ENCODE assay signal across 28 cellular contexts in the genomic region with DNA sequence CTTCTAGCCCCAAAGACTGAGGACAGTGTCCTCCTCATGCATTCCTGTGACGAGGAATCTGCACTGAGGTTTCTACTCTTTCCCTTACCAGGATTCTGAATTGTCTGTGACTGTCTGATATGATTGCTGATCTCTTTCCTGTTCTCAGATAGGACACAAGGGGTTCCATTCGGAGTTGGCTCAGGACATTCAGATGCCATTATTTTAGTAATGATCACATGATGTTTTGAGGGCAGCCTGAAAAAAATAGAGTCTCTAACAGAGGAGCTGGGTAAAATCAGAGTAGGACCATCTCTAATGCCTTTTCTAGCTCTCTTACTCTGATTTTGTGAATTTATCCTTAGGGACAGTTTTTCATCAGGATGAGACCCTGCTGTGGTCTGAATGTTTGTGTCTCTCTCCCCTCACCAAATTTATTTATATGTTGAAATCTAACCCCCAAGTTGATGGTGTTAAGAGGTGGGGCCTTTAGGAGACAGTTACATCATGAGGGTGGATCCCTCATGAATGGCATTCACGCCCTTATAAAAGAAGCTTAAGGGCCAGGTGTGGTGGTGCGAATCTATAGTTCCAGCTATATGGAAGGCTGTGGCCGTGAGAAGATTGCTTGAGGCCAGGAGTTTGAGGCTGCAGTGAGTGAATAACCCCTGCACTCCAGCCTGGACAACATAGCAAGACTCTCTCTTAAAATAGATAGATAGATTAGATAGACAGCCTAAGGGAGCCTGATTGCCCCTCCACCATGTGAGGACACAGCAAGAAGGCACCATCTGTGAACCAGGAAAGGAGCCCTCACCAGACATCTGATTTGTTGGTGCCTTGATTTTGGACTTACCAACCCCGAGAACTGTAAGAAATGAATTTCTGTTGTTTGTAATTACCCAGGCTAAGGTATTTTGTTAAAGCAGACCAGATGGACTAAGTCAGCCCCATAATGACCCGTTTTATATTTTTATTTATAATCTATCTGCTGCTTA. TPM values are rescaled to one million over a fixed set of nuclear protein-coding genes. Genes with fewer than 3 reads are reported as not detected.
DNase-seq lines count a peak whose midpoint lies in the region; ATAC-seq, FAIRE-seq and TF ChIP-seq lines count a peak whose summit lies in the region.
"Had no signal": no experiment of that assay in that cellular context is flagged by ENCODE, and none has a peak within 500 bp of the region (broad histone marks: within the 10 kb centered on the region; RNA-seq: fewer than 3 reads in every experiment).

No MANE protein-coding gene starts in this region.

- no peaks in the 10 kb centered on the region for H3K9me2 ChIP-seq in hepatocyte (replicated peaks; ENCODE audit: insufficient read depth)

- no peak for ATAC-seq in A549
- ATAC-seq in IMR-90 (ENCODE audit: low read depth) = no peak
- ATAC-seq in GM18505 (IDR thresholded peaks at IDR 0.05; ENCODE audit: unreplicated experiment) = no peak
- ATAC-seq: activated naive CD8-positive, alpha-beta T cell treated with anti-CD3 and anti-CD28 coated beads, Interleukin-2, amount 50 U/mL, for 24 hours; activated T-helper 17 cell treated with anti-CD3 and anti-CD28 coated beads, Interleukin-2, amount 50 U/mL, for 72 hours; PC-3; psoas muscle; T-helper 17 cell had no signal

- H3K4me3 ChIP-seq in A549 (no peak overlapping the region), IMR-90 (ENCODE audit: insufficient read depth, low read depth, low read length) (no peak overlapping the region), hepatocyte (no peak overlapping the region)
- H3K4me3 ChIP-seq: BLaER1, psoas muscle, SJSA1, thyroid gland had no signal

- H3K14ac ChIP-seq in IMR-90 (replicated peaks; ENCODE audit: low read depth, low read length) = no peak overlapping the region

- H3K4me1 Mint-ChIP-seq in endothelial cell (ENCODE audit: unreplicated experiment) = peaks cover 59% of the 10 kb centered on the region
- peaks cover 38% of the 10 kb centered on the region for H3K4me1 Mint-ChIP-seq in nephron progenitor cell

- H3K79me1 ChIP-seq in IMR-90 (ENCODE audit: low read depth in 1 of 2, low read length in 2 of 2) = peaks cover 29 to 86% of the 10 kb centered on the region in 2 experiments

- H3K36me3 Mint-ChIP-seq in endothelial cell (ENCODE audit: low read depth, unreplicated experiment) (peaks cover 32% of the 10 kb centered on the region), nephron progenitor cell (ENCODE audit: low read depth) (peaks cover 58% of the 10 kb centered on the region)

- peak overlapping the region in 1 of 2 experiments; percentile 77; a peak in 4 of 6 replicates for H3K27ac ChIP-seq in A549
- H3K27ac ChIP-seq in IMR-90 (ENCODE audit: insufficient read depth, low read length) = no peak overlapping the region
- H3K27ac ChIP-seq in hepatocyte = no peak overlapping the region
- H3K27ac ChIP-seq: BLaER1, psoas muscle, SJSA1, thyroid gland had no signal

- in situ Hi-C loops in IMR-90 (cut with MboI; ENCODE audit: low sequenced_read_pairs) = no loop called here

- H3K4me3 Mint-ChIP-seq in endothelial cell (ENCODE audit: unreplicated experiment) (peak overlapping the region; percentile 39), nephron progenitor cell (no peak overlapping the region)
- H3K4me3 Mint-ChIP-seq: activated naive CD8-positive, alpha-beta T cell treated with anti-CD3 and anti-CD28 coated beads, Interleukin-2, amount 50 U/mL, for 24 hours; activated T-helper 17 cell treated with anti-CD3 and anti-CD28 coated beads, Interleukin-2, amount 50 U/mL, for 72 hours; neural crest cell; T-helper 17 cell had no signal

- intact Hi-C loops in IMR-90 (cut with micrococcal nuclease) = no loop called here

- 89% methylated on average over 7 of the region's 7 CpGs for whole genome bisulfite sequencing in A549 (ENCODE audit: missing lambda C conversion rate)
- no CpG with 5 or more reads among the region's 7 CpGs for WGBS in IMR-90 (ENCODE audit: extremely low coverage in 2 of 2, insufficient read length in 1 of 2), 2 experiments
- 82% methylated on average over 7 of the region's 7 CpGs for WGBS in hepatocyte (ENCODE audit: low lambda C conversion rate, missing lambda C conversion rate)

- no peak overlapping the region for H2AK9ac ChIP-seq in IMR-90 (replicated peaks; ENCODE audit: low read depth, low read length, poor library complexity)

- H3K27me3 Mint-ChIP-seq in endothelial cell (ENCODE audit: unreplicated experiment) = peaks cover 3% of the 10 kb centered on the region
- no peaks in the 10 kb centered on the region for H3K27me3 Mint-ChIP-seq in nephron progenitor cell (ENCODE audit: low read depth, poor library complexity)
- H3K27me3 Mint-ChIP-seq: activated naive CD8-positive, alpha-beta T cell treated with anti-CD3 and anti-CD28 coated beads, Interleukin-2, amount 50 U/mL, for 24 hours; activated T-helper 17 cell treated with anti-CD3 and anti-CD28 coated beads, Interleukin-2, amount 50 U/mL, for 72 hours; T-helper 17 cell had no signal

- CTCF ChIA-PET in A549 (lab: Yijun Ruan, JAX) = no interaction called here
- CTCF ChIA-PET in IMR-90 (lab: Yijun Ruan, JAX) = no interaction called here

- peak overlapping the region; percentile 66; the same call in 1 of the 3 replicates for H3K4me2 ChIP-seq in A549
- no peak overlapping the region for H3K4me2 ChIP-seq in IMR-90 (ENCODE audit: low read depth, low read length)
- no peak overlapping the region for H3K4me2 ChIP-seq in hepatocyte
- H3K4me2 ChIP-seq: BLaER1 had no signal

- H4K8ac ChIP-seq in IMR-90 (ENCODE audit: low read depth in 2 of 2, low read length in 2 of 2) = no peak overlapping the region

- no peak overlapping the region for H3K56ac ChIP-seq in IMR-90 (ENCODE audit: extremely low read depth, insufficient read depth, low read length)

- no peak overlapping the region for H2BK20ac ChIP-seq in IMR-90 (ENCODE audit: low read depth, low read length)

- H3K9me1 ChIP-seq in IMR-90 (ENCODE audit: insufficient read depth, low read length) = peaks cover 23% of the 10 kb centered on the region

- H2AFZ ChIP-seq in IMR-90 (replicated peaks; ENCODE audit: low read length, poor library complexity) (no peak overlapping the region), hepatocyte (no peak overlapping the region)

- FAIRE-seq in A549 (lab: Jason Lieb, UNC) = no peak
- FAIRE-seq: D721Med, endothelial cell of umbilical vein had no signal

- H2BK5ac ChIP-seq in IMR-90 (ENCODE audit: low read depth, low read length, poor library complexity, severe bottlenecking) = no peak overlapping the region

- H3K9me3 ChIP-seq in A549 = no peaks in the 10 kb centered on the region
- H3K9me3 ChIP-seq in IMR-90 (ENCODE audit: control insufficient read depth, insufficient read depth, low read length) = no peaks in the 10 kb centered on the region
- H3K9me3 ChIP-seq in hepatocyte (ENCODE audit: low read depth) = no peaks in the 10 kb centered on the region
- H3K9me3 ChIP-seq: psoas muscle, SJSA1, thyroid gland had no signal

- no peak overlapping the region for H2BK15ac ChIP-seq in IMR-90 (ENCODE audit: low read depth, low read length)

- BruUV-seq in IMR-90 (replicated peaks; lab: Mats Ljungman, UMichigan) = no TSS peak

- no peak overlapping the region for H2AK5ac ChIP-seq in IMR-90 (ENCODE audit: low read depth, low read length)

- H4K20me1 ChIP-seq in IMR-90 (ENCODE audit: insufficient read depth, low read length) = peaks cover 96% of the 10 kb centered on the region
- H4K20me1 ChIP-seq in hepatocyte (ENCODE audit: insufficient read depth, poor library complexity, severe bottlenecking) = peaks cover 98% of the 10 kb centered on the region

- H3K9me3 Mint-ChIP-seq in endothelial cell (ENCODE audit: unreplicated experiment) (no peaks in the 10 kb centered on the region), nephron progenitor cell (peaks cover 11% of the 10 kb centered on the region)
- H3K9me3 Mint-ChIP-seq: activated naive CD8-positive, alpha-beta T cell treated with anti-CD3 and anti-CD28 coated beads, Interleukin-2, amount 50 U/mL, for 24 hours; activated T-helper 17 cell treated with anti-CD3 and anti-CD28 coated beads, Interleukin-2, amount 50 U/mL, for 72 hours had no signal

- TF ChIP-seq EP300 in A549 (IDR thresholded peaks at IDR 0.05) = no peak

- DNase-seq in A549 (ENCODE audit: low read depth in 1 of 2, low spot score in 1 of 2) = no peak
- no peak for DNase-seq in IMR-90
- DNase-seq in endothelial cell (ENCODE audit: low spot score) = no peak
- no peak for DNase-seq in nephron progenitor cell
- DNase-seq in activated gamma-delta T cell (lab: John Stamatoyannopoulos, UW) = no peak
- DNase-seq in hepatocyte (ENCODE audit: low spot score) = no peak
- DNase-seq in NCI-H1436 treated with DMSO at 0.1 percent for 48 hours (lab: John Stamatoyannopoulos, UW) = no peak
- DNase-seq: activated CD4-positive, alpha-beta T cell treated with anti-CD3 and anti-CD28 coated beads, Interleukin-2, amount 50 U/mL, for 4 hours; activated CD8-positive, alpha-beta memory T cell treated with anti-CD3 and anti-CD28 coated beads, Interleukin-2, amount 50 U/mL, for 4 hours; activated naive CD8-positive, alpha-beta T cell treated with anti-CD3 and anti-CD28 coated beads, Interleukin-2, amount 50 U/mL, for 24 hours; glutamatergic neuron; GOT3; NCI-H1105; NCI-H2081; NCI-H345; PC-3; psoas muscle; stimulated activated CD4-positive, alpha-beta T cell treated with anti-CD3 and anti-CD28 coated beads, Interleukin-2, amount 100 ng/mL, for 48 hours; stimulated activated naive CD4-positive, alpha-beta T cell; T-helper 17 cell; thyroid gland had no signal

- no peak overlapping the region for H4K91ac ChIP-seq in IMR-90 (ENCODE audit: insufficient read depth, low read depth, low read length)

- peaks cover 97% of the 10 kb centered on the region for H3K4me1 ChIP-seq in A549
- H3K4me1 ChIP-seq in IMR-90 (ENCODE audit: control insufficient read depth, insufficient read depth, low read length) = peaks cover 14% of the 10 kb centered on the region
- peaks cover 33% of the 10 kb centered on the region for H3K4me1 ChIP-seq in hepatocyte (ENCODE audit: insufficient read depth)

- no peak overlapping the region for H4K5ac ChIP-seq in IMR-90 (ENCODE audit: low read depth, low read length)

- no peak for TF ChIP-seq RAD21 in A549 (conservative IDR thresholded peaks at IDR 0.05 in 1 of 2, IDR thresholded peaks at IDR 0.05 in 1 of 2)
- TF ChIP-seq RAD21 in IMR-90 (IDR thresholded peaks at IDR 0.05; ENCODE audit: low read length) = no peak

- POLR2A ChIA-PET in A549 (lab: Yijun Ruan, JAX) (no interaction called here), IMR-90 (lab: Charles Lee; ENCODE audit: unreplicated experiment) (interaction anchor here (0.6 kb wide), 1 partner anchor 1693 kb away, joined by 3 read pairs; no protein-coding TSS in a partner anchor)

- peak overlapping the region; percentile 25; the same call in 1 of the 2 replicates for H3K23ac ChIP-seq in IMR-90 (ENCODE audit: low read depth, low read length)

- H3K18ac ChIP-seq in IMR-90 (ENCODE audit: low read depth, low read length) = no peak overlapping the region

- H3K27me3 ChIP-seq in IMR-90 (ENCODE audit: control insufficient read depth, insufficient read depth, low read length) (no peaks in the 10 kb centered on the region), hepatocyte (no peaks in the 10 kb centered on the region)
- H3K27me3 ChIP-seq: BLaER1, SJSA1, thyroid gland had no signal

- dilution Hi-C loops in IMR-90 (cut with HindIII; ENCODE audit: low sequenced_read_pairs, unreplicated experiment) = no loop called here

- H3K9ac ChIP-seq in IMR-90 (ENCODE audit: low read depth, low read length) = no peak overlapping the region
- H3K9ac ChIP-seq: BLaER1 had no signal

- peaks cover 91% of the 10 kb centered on the region for H3K79me2 ChIP-seq in hepatocyte

- TF ChIP-seq POLR2A in A549 (IDR thresholded peaks at IDR 0.05; ENCODE audit: low read length) (no peak), IMR-90 (IDR thresholded peaks at IDR 0.05; ENCODE audit: low read depth, low read length) (no peak), GM18505 (IDR thresholded peaks at IDR 0.05; ENCODE audit: borderline replicate concordance, extremely low read depth, insufficient read depth, insufficient read length) (no peak)

- peaks cover 7% of the 10 kb centered on the region for H3K36me3 ChIP-seq in IMR-90 (ENCODE audit: control insufficient read depth, insufficient read depth, low read length)
- no peaks in the 10 kb centered on the region for H3K36me3 ChIP-seq in hepatocyte (replicated peaks; ENCODE audit: insufficient read depth, low read depth)
- H3K36me3 ChIP-seq: thyroid gland had no signal

- no peak overlapping the region for H3K4ac ChIP-seq in IMR-90 (ENCODE audit: low read depth, low read length)

- no peak for TF ChIP-seq CTCF in A549 (IDR thresholded peaks at IDR 0.05)
- no peak for TF ChIP-seq CTCF in IMR-90 (conservative IDR thresholded peaks at IDR 0.05; ENCODE audit: low read depth, low read length)
- no peak for TF ChIP-seq CTCF in endothelial cell (IDR thresholded peaks at IDR 0.05; ENCODE audit: unreplicated experiment)
- no peak for TF ChIP-seq CTCF in nephron progenitor cell (IDR thresholded peaks at IDR 0.05)
- TF ChIP-seq CTCF in hepatocyte (IDR thresholded peaks at IDR 0.05; ENCODE audit: poor library complexity) = no peak

- H3K27ac Mint-ChIP-seq in endothelial cell (ENCODE audit: unreplicated experiment) (peak overlapping the region; percentile 58), nephron progenitor cell (peak overlapping the region; percentile 30)
- H3K27ac Mint-ChIP-seq: activated naive CD8-positive, alpha-beta T cell treated with anti-CD3 and anti-CD28 coated beads, Interleukin-2, amount 50 U/mL, for 24 hours; activated T-helper 17 cell treated with anti-CD3 and anti-CD28 coated beads, Interleukin-2, amount 50 U/mL, for 72 hours had no signal

- H2BK120ac ChIP-seq in IMR-90 (ENCODE audit: low read depth, low read length) = no peak overlapping the region

RNA-seq across cellular contexts. Expression of a gene that starts 24.4 kb away (rescaled TPM):
- polyA plus RNA-seq in A549 (2011; rRNA removed) (29.5 and 56.0 TPM in 2 replicates), A549 (2017; fragmentation: RNase III; extraction: RNeasy Plus Mini Kit Qiagen cat#74134 plus additional on column Dnase treatment) (29.9 to 34.5 TPM (median 33.6 TPM) in 3 replicates), IMR-90 (2012; rRNA removed) (22.0 and 23.9 TPM in 2 replicates), hepatocyte (61.2 and 66.3 TPM in 2 replicates)
- polyA plus RNA-seq in A549 (2012; cell fraction: cytosol; rRNA removed) = 8.4 and 8.6 TPM in 2 replicates
- 7.0 and 15.3 TPM in 2 replicates for polyA plus RNA-seq in A549 (2012; cell fraction: nucleus; rRNA removed)
- polyA minus RNA-seq in A549 (2011; rRNA and poly(A)+ RNA removed) = 181 TPM in 2 replicates
- total RNA-seq in IMR-90 (2012; rRNA removed) (128 and 150 TPM in 2 replicates), endothelial cell (ENCODE audit: unreplicated experiment) (204 TPM), hepatocyte (91.9 and 113 TPM in 2 replicates)
- polyA plus RNA-seq in IMR-90 (2012; cell fraction: cytosol; rRNA removed) = 10.0 and 11.3 TPM in 2 replicates
- 7.1 and 33.5 TPM in 2 replicates for polyA plus RNA-seq in IMR-90 (2012; cell fraction: nucleus; rRNA removed; ENCODE audit: low replicate concordance)
